In the genomic region with DNA sequence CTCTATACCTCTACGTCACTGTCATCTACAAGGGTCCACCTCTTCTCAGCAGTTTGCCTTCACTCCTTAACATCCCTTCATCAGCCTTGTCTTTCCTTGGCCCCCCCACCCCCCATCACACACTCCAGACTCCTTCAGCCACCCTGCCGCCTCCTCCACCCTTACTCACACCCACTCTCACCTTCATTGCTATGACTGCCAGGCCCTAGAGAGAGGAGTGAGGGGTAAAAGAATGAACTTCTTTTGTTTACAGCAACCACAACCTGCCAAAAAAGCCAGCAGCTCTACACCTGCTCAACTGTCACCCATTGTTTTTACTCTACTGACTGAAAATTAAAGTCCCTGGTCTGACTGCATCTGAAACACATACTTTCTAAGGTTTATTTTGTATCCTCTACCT, we compare ENCODE assay signal across 21 cellular contexts.
A peak's percentile ranks its signal among the peaks of the same experiment; 100 is the strongest.
DNase-seq lines count a peak whose midpoint lies in the region; TF ChIP-seq lines count a peak whose summit lies in the region.
"Had no signal": no experiment of that assay in that cellular context is flagged by ENCODE, and none has a peak within 500 bp of the region (broad histone marks: within the 10 kb centered on the region; RNA-seq: fewer than 3 reads in every experiment).

No MANE protein-coding gene starts in this region.

- no peaks in the 10 kb centered on the region for H3K36me3 ChIP-seq in Loucy (ENCODE audit: insufficient read depth, low read length)
- no peaks in the 10 kb centered on the region for H3K36me3 ChIP-seq in mesenchymal stem cell (ENCODE audit: control insufficient read depth in 1 of 2, insufficient read depth in 2 of 2, low read depth in 1 of 2, low read length in 2 of 2)
- H3K36me3 ChIP-seq: lower lobe of right lung, neural progenitor cell had no signal

- WGBS in mesenchymal stem cell, result 83% methylated on average over 2 of the region's 2 CpGs

- DNase-seq in NCI-H1092 treated with DMSO at 0.1 percent for 48 hours (lab: John Stamatoyannopoulos, UW) (peak; percentile 12), NCI-H1092 (lab: John Stamatoyannopoulos, UW) (no peak), NCI-H345 treated with DMSO at 0.1 percent for 48 hours (lab: John Stamatoyannopoulos, UW; ENCODE audit: unreplicated experiment) (peak; percentile 27), mesenchymal stem cell (no peak), medulla oblongata (ENCODE audit: extremely low spot score) (no peak), cortex of kidney (lab: John Stamatoyannopoulos, UW) (no peak), epidermal melanocyte (ENCODE audit: insufficient read length, low spot score) (no peak)
- DNase-seq: activated CD4-positive, alpha-beta T cell treated with anti-CD3 and anti-CD28 coated beads, Interleukin-2, amount 50 U/mL, for 1 hour; aorta; central memory CD4-positive, alpha-beta T cell; DMS 273 treated with DMSO at 0.1 percent for 48 hours; islet precursor cell; KG1; lower lobe of right lung; NCI-H2171 treated with DMSO at 0.1 percent for 48 hours; stimulated activated CD8-positive, alpha-beta memory T cell treated with anti-CD3 and anti-CD28 coated beads, Interleukin-4, amount 100 ng/mL, for 48 hours; T1000 had no signal

- peak overlapping the region in 1 of 2 experiments; percentile 64 for H3K18ac ChIP-seq in mesenchymal stem cell (ENCODE audit: low read depth in 1 of 2, low read length in 2 of 2)

- H3K4ac ChIP-seq in mesenchymal stem cell (ENCODE audit: low read depth in 1 of 2, low read length in 2 of 2), result peak overlapping the region in 1 of 2 experiments; percentile 49

- no peaks in the 10 kb centered on the region for H3F3A ChIP-seq in Loucy (ENCODE audit: low read depth)

- no peak overlapping the region for H2BK15ac ChIP-seq in mesenchymal stem cell (ENCODE audit: low read depth, poor library complexity, severe bottlenecking)

- H3K4me1 ChIP-seq in Loucy (ENCODE audit: insufficient read depth, low read length, poor library complexity, severe bottlenecking) (peaks cover 59% of the 10 kb centered on the region), mesenchymal stem cell (ENCODE audit: control insufficient read depth, insufficient read depth, low read depth, low read length) (no peaks in the 10 kb centered on the region)
- H3K4me1 ChIP-seq: neural progenitor cell had no signal

- H2BK120ac ChIP-seq in mesenchymal stem cell (ENCODE audit: low read depth, low read length), result no peak overlapping the region

- no peak overlapping the region for H4K91ac ChIP-seq in mesenchymal stem cell (ENCODE audit: low read length)

- H3K27me3 ChIP-seq in Loucy (ENCODE audit: insufficient read depth, low read length, poor library complexity, severe bottlenecking) (no peaks in the 10 kb centered on the region), mesenchymal stem cell (ENCODE audit: control insufficient read depth in 1 of 2, insufficient read depth in 1 of 2, low read length in 2 of 2) (no peaks in the 10 kb centered on the region)
- H3K27me3 ChIP-seq: neural progenitor cell had no signal

- H2BK12ac ChIP-seq in mesenchymal stem cell (ENCODE audit: low read length in 2 of 2), result peak overlapping the region; percentile 7 to 95

- no peaks in the 10 kb centered on the region for H4K20me1 ChIP-seq in Loucy (ENCODE audit: insufficient read depth, low read length, poor library complexity, severe bottlenecking)

- H3K4me3 ChIP-seq in Loucy (ENCODE audit: low read length, poor library complexity, severe bottlenecking) (no peak overlapping the region), mesenchymal stem cell (ENCODE audit: insufficient read depth in 1 of 2, low read depth in 1 of 2, low read length in 2 of 2) (no peak overlapping the region)
- H3K4me3 ChIP-seq: GM23338, lower lobe of right lung, neural progenitor cell had no signal

- no peaks in the 10 kb centered on the region for H3K79me1 ChIP-seq in mesenchymal stem cell (replicated peaks; ENCODE audit: low read length, poor library complexity, severe bottlenecking)

- H3K9ac ChIP-seq in Loucy (ENCODE audit: low read depth, low read length, poor library complexity, severe bottlenecking) (no peak overlapping the region), mesenchymal stem cell (ENCODE audit: low read length) (no peak overlapping the region)
- H3K9ac ChIP-seq: neural progenitor cell had no signal

- H3K9me3 ChIP-seq in Loucy (ENCODE audit: insufficient read depth, low read depth, low read length) (no peaks in the 10 kb centered on the region), mesenchymal stem cell (ENCODE audit: control insufficient read depth, low read length) (no peaks in the 10 kb centered on the region)
- H3K9me3 ChIP-seq: lower lobe of right lung had no signal

- H2BK5ac ChIP-seq in mesenchymal stem cell (ENCODE audit: low read depth, low read length, poor library complexity, severe bottlenecking), result no peak overlapping the region

- H3K23ac ChIP-seq in mesenchymal stem cell (ENCODE audit: low read length in 2 of 2), result no peak overlapping the region

- no peak overlapping the region for H3K14ac ChIP-seq in mesenchymal stem cell (ENCODE audit: low read length in 2 of 2)

- 0 out of 2 replicates have a peak overlapping the region, but pooled peaks have one; percentile 22 for H2AFZ ChIP-seq in Loucy (ENCODE audit: low read length)
- H2AFZ ChIP-seq in mesenchymal stem cell (ENCODE audit: low read depth, low read length), result no peak overlapping the region
- H2AFZ ChIP-seq: GM23338, neural progenitor cell had no signal

- H3K27ac ChIP-seq in mesenchymal stem cell (ENCODE audit: low read length, poor library complexity, severe bottlenecking), result no peak overlapping the region
- H3K27ac ChIP-seq: 22Rv1, neural progenitor cell had no signal

- no peaks in the 10 kb centered on the region for H3K79me2 ChIP-seq in Loucy (ENCODE audit: insufficient read depth, low read length)

- H3K9me2 ChIP-seq in Loucy (replicated peaks; ENCODE audit: low read depth, low read length), result no peaks in the 10 kb centered on the region

- H4K8ac ChIP-seq in mesenchymal stem cell (ENCODE audit: low read length), result no peak overlapping the region

- no peak overlapping the region for H2AK5ac ChIP-seq in mesenchymal stem cell (ENCODE audit: low read length, severe bottlenecking)

- no peak for TF ChIP-seq CTCF in Loucy (conservative IDR thresholded peaks at IDR 0.05; ENCODE audit: low read length)

- H3K4me2 ChIP-seq in Loucy (ENCODE audit: low read depth, low read length, poor library complexity, severe bottlenecking) (no peak overlapping the region), mesenchymal stem cell (ENCODE audit: low read length, poor library complexity, severe bottlenecking) (no peak overlapping the region)
- H3K4me2 ChIP-seq: GM23338, neural progenitor cell had no signal

Comparison
In these comparisons a context has a peak if more than half of its experiments do, and no peak if none do; other contexts are left out.
1. DNase-seq: peak in NCI-H1092 treated with DMSO at 0.1 percent for 48 hours (single experiment) and NCI-H345 treated with DMSO at 0.1 percent for 48 hours (single experiment); none in NCI-H1092 (single experiment), mesenchymal stem cell (single experiment), medulla oblongata (single experiment), cortex of kidney (single experiment) and epidermal melanocyte (single experiment).